Comparison of ENCODE assay signal across 12 cellular contexts in genomic region chr2:150478206-150478974, GRCh38. TPM values are rescaled to one million over a fixed set of nuclear protein-coding genes. Genes with fewer than 3 reads are reported as not detected.
A peak's percentile ranks its signal among the peaks of the same experiment; 100 is the strongest.
DNase-seq lines count a peak whose midpoint lies in the region; ATAC-seq, FAIRE-seq and TF ChIP-seq lines count a peak whose summit lies in the region.
"Had no signal": no experiment of that assay in that cellular context is flagged by ENCODE, and none has a peak within 500 bp of the region (broad histone marks: within the 10 kb centered on the region; RNA-seq: fewer than 3 reads in every experiment).

No MANE protein-coding gene starts in this region.

- H3K36me3 ChIP-seq in adipocyte (ENCODE audit: control insufficient read depth, insufficient read depth, low read length, severe bottlenecking) (peaks cover 64% of the 10 kb centered on the region), iPS-20b (ENCODE audit: insufficient read depth, low read depth, low read length) (peaks cover 78% of the 10 kb centered on the region), smooth muscle cell (ENCODE audit: low read depth) (no peaks in the 10 kb centered on the region)

- DNase-seq in adipocyte (ENCODE audit: low read depth) (peak; percentile 54), smooth muscle cell (lab: John Stamatoyannopoulos, UW; ENCODE audit: unreplicated experiment) (no peak), NCI-H1417 treated with DMSO at 0.1 percent for 48 hours (lab: John Stamatoyannopoulos, UW) (no peak), GM12891 (ENCODE audit: insufficient read length, low spot score) (no peak), AG08396 (ENCODE audit: low spot score) (no peak)
- DNase-seq: activated CD4-positive, alpha-beta T cell treated with anti-CD3 and anti-CD28 coated beads, Interleukin-2, amount 50 U/mL, for 4 hours; SHP77 treated with DMSO at 0.1 percent for 48 hours; stimulated activated naive CD8-positive, alpha-beta T cell treated with anti-CD3 and anti-CD28 coated beads, Interleukin-15, Interleukin-2, amounts not matched to agents 100 U/mL and 50 U/mL, for 24 hours had no signal

- H3K4me2 ChIP-seq in smooth muscle cell: peak overlapping the region; percentile 75

- 50% methylated on average over 6 of the region's 6 CpGs for WGBS in smooth muscle cell (ENCODE audit: low lambda C conversion rate)

- H3K4me1 ChIP-seq in adipocyte (ENCODE audit: control insufficient read depth, insufficient read depth, low read length) (peaks cover 99% of the 10 kb centered on the region), iPS-20b (ENCODE audit: insufficient read depth, low read length) (peaks cover 51% of the 10 kb centered on the region), smooth muscle cell (ENCODE audit: low read depth) (peaks cover 65% of the 10 kb centered on the region)

- peak overlapping the region; percentile 44 for H3K9ac ChIP-seq in adipocyte (ENCODE audit: low read length)
- H3K9ac ChIP-seq in iPS-20b (ENCODE audit: low read depth, low read length): peak overlapping the region; percentile 33; the same call in 1 of the 2 replicates
- H3K9ac ChIP-seq in smooth muscle cell (ENCODE audit: low read depth): peak overlapping the region; percentile 67

- TF ChIP-seq POLR2A in GM12891 (IDR thresholded peaks at IDR 0.05; ENCODE audit: low read depth, low read length): no peak

- ATAC-seq in GM18868 (IDR thresholded peaks at IDR 0.05; ENCODE audit: unreplicated experiment) (peak; percentile 53), GM18519 (IDR thresholded peaks at IDR 0.05; ENCODE audit: low FRiP score, unreplicated experiment) (no peak)
- ATAC-seq: stimulated activated naive CD8-positive, alpha-beta T cell treated with anti-CD3 and anti-CD28 coated beads, Interleukin-15, Interleukin-2, amounts not matched to agents 100 U/mL and 50 U/mL, for 24 hours had no signal

- H2AFZ ChIP-seq in smooth muscle cell (ENCODE audit: low read depth): no peak overlapping the region

- H3K4me3 ChIP-seq in adipocyte (ENCODE audit: low read length): peak overlapping the region; percentile 49
- peak overlapping the region; percentile 10; the same call in 1 of the 2 replicates for H3K4me3 ChIP-seq in iPS-20b (ENCODE audit: low read length)
- peak overlapping the region; percentile 22 for H3K4me3 ChIP-seq in smooth muscle cell

- H4K20me1 ChIP-seq in smooth muscle cell (ENCODE audit: low read depth): peaks cover 96% of the 10 kb centered on the region

- peaks cover 99% of the 10 kb centered on the region for H3K79me2 ChIP-seq in smooth muscle cell (ENCODE audit: low read depth)

- FAIRE-seq in GM12891 (lab: Jason Lieb, UNC): no peak
- FAIRE-seq: GM19239 had no signal

- H3K9me3 ChIP-seq in adipocyte (ENCODE audit: control insufficient read depth, low read length): no peaks in the 10 kb centered on the region
- no peaks in the 10 kb centered on the region for H3K9me3 ChIP-seq in iPS-20b (ENCODE audit: insufficient read depth, low read depth, low read length)
- H3K9me3 ChIP-seq in smooth muscle cell (replicated peaks; ENCODE audit: low read depth): no peaks in the 10 kb centered on the region

- peaks cover 48% of the 10 kb centered on the region for H3F3A ChIP-seq in smooth muscle cell (ENCODE audit: low read depth)

- TF ChIP-seq CTCF in smooth muscle cell (IDR thresholded peaks at IDR 0.05; ENCODE audit: borderline replicate concordance, insufficient read depth, poor library complexity, severe bottlenecking): no peak

- H3K27ac ChIP-seq in iPS-20b (ENCODE audit: low read length): no peak overlapping the region
- peak overlapping the region; percentile 94 for H3K27ac ChIP-seq in smooth muscle cell (ENCODE audit: low read depth)

- H3K27me3 ChIP-seq in adipocyte (replicated peaks; ENCODE audit: control insufficient read depth, insufficient read depth, low read length) (no peaks in the 10 kb centered on the region), iPS-20b (ENCODE audit: insufficient read depth, low read length) (no peaks in the 10 kb centered on the region), smooth muscle cell (ENCODE audit: low read depth) (no peaks in the 10 kb centered on the region)

TF ChIP-seq in GM12891, 5 proteins besides CTCF, POLR2A, EP300 and RAD21:
- TF ChIP-seq PAX5 (IDR thresholded peaks at IDR 0.05; ENCODE audit: insufficient read depth, low read length, severe bottlenecking): no peak
TF ChIP-seq in GM12891: peak in this region for 0.

RNA-seq across cellular contexts. Expression of gene RND3, which starts 9.1 kb away (rescaled TPM):
- total RNA-seq in smooth muscle cell: 256 and 320 TPM in 2 replicates
- polyA plus RNA-seq in smooth muscle cell: 125 and 163 TPM in 2 replicates
- polyA plus RNA-seq in GM12891 (2012; ENCODE audit: low read depth, missing spikeins): not detected
